ENCODE assay signal across 10 cellular contexts in genomic region chr10:77898323-77899079, GRCh38. TPM values are rescaled to one million over a fixed set of nuclear protein-coding genes. Genes with fewer than 3 reads are reported as not detected.
A peak's percentile ranks its signal among the peaks of the same experiment; 100 is the strongest.
DNase-seq lines count a peak whose midpoint lies in the region; ATAC-seq and TF ChIP-seq lines count a peak whose summit lies in the region.
"Had no signal": no experiment of that assay in that cellular context is flagged by ENCODE, and none has a peak within 500 bp of the region (broad histone marks: within the 10 kb centered on the region; RNA-seq: fewer than 3 reads in every experiment).

No MANE protein-coding gene starts in this region.

- DNase-seq in NCI-H524 (lab: John Stamatoyannopoulos, UW) (peak; percentile 44 to 81), gastrocnemius medialis (peak in 1 of 2 donors; percentile 23), testis (no peak), AG20443 (ENCODE audit: low spot score) (no peak)
- no peak for DNase-seq in activated CD4-positive, alpha-beta T cell treated with anti-CD3 and anti-CD28 coated beads, Interleukin-2, amount 10 ng/mL, durations not matched to agents 24 days and 14 days
- DNase-seq: activated CD4-positive, CD25-positive, alpha-beta regulatory T cell treated with anti-CD3 and anti-CD28 coated beads, Interleukin-2, amount 50 U/mL, for 72 hours; spleen had no signal

- in situ Hi-C loops in gastrocnemius medialis (cut with MboI; ENCODE audit: low sequenced_read_pairs in 4 of 4): no loop called here

- peak; percentile 63 for ATAC-seq in GM19463 (IDR thresholded peaks at IDR 0.05; ENCODE audit: unreplicated experiment)
- ATAC-seq in esophagus mucosa: peak; percentile 95
- ATAC-seq in gastrocnemius medialis: no peak
- no peak for ATAC-seq in GM19397 (IDR thresholded peaks at IDR 0.05; ENCODE audit: unreplicated experiment)

- no peaks in the 10 kb centered on the region for H3K36me3 Mint-ChIP-seq in activated CD4-positive, alpha-beta T cell treated with anti-CD3 and anti-CD28 coated beads, Interleukin-2, amount 10 ng/mL, durations not matched to agents 24 days and 14 days (ENCODE audit: low read depth)

- H3K4me3 Mint-ChIP-seq in activated CD4-positive, alpha-beta T cell treated with anti-CD3 and anti-CD28 coated beads, Interleukin-2, amount 10 ng/mL, durations not matched to agents 24 days and 14 days: no peak overlapping the region

- H3K27me3 ChIP-seq in gastrocnemius medialis (no peaks in the 10 kb centered on the region), testis (no peaks in the 10 kb centered on the region)

- H3K4me1 Mint-ChIP-seq in activated CD4-positive, alpha-beta T cell treated with anti-CD3 and anti-CD28 coated beads, Interleukin-2, amount 10 ng/mL, durations not matched to agents 24 days and 14 days: peaks cover 4% of the 10 kb centered on the region

- intact Hi-C loops in gastrocnemius medialis (cut with DNase I; ENCODE audit: low total_unique reads) (no loop called here), testis (cut with DNase I; ENCODE audit: low total_unique reads) (no loop called here)
- intact Hi-C loops in activated CD4-positive, alpha-beta T cell treated with anti-CD3 and anti-CD28 coated beads, Interleukin-2, amount 10 ng/mL, durations not matched to agents 24 days and 14 days (cut with micrococcal nuclease): no loop called here

- H3K4me3 ChIP-seq in gastrocnemius medialis: no peak overlapping the region
- H3K4me3 ChIP-seq in testis: no peak overlapping the region
- H3K4me3 ChIP-seq: spleen had no signal

- TF ChIP-seq POLR2A in gastrocnemius medialis (IDR thresholded peaks at IDR 0.05) (no peak), testis (IDR thresholded peaks at IDR 0.05) (no peak)

- no peak for TF ChIP-seq CTCF in gastrocnemius medialis (IDR thresholded peaks at IDR 0.05 in 4 of 5, conservative IDR thresholded peaks at IDR 0.05 in 1 of 5)
- no peak for TF ChIP-seq CTCF in testis (IDR thresholded peaks at IDR 0.05)

- H3K9me3 Mint-ChIP-seq in activated CD4-positive, alpha-beta T cell treated with anti-CD3 and anti-CD28 coated beads, Interleukin-2, amount 10 ng/mL, durations not matched to agents 24 days and 14 days: no peaks in the 10 kb centered on the region

- H3K27ac ChIP-seq in gastrocnemius medialis (peak overlapping the region; percentile 53 to 85 (median 67)), testis (no peak overlapping the region)
- H3K27ac ChIP-seq: spleen had no signal

- no peaks in the 10 kb centered on the region for H3K9me3 ChIP-seq in gastrocnemius medialis
- H3K9me3 ChIP-seq in testis: no peaks in the 10 kb centered on the region
- H3K9me3 ChIP-seq: spleen had no signal

- H3K4me1 ChIP-seq in gastrocnemius medialis (peaks cover 69 to 70% of the 10 kb centered on the region in 2 donors), testis (peaks cover 17% of the 10 kb centered on the region)

- no peaks in the 10 kb centered on the region for H3K36me3 ChIP-seq in gastrocnemius medialis
- H3K36me3 ChIP-seq in testis (ENCODE audit: low read depth, missing control alignments): no peaks in the 10 kb centered on the region
- H3K36me3 ChIP-seq: spleen had no signal

- no peak overlapping the region for H3K27ac Mint-ChIP-seq in activated CD4-positive, alpha-beta T cell treated with anti-CD3 and anti-CD28 coated beads, Interleukin-2, amount 10 ng/mL, durations not matched to agents 24 days and 14 days

- 52 to 75% methylated on average over 5 to 19 of the region's 19 CpGs for WGBS in testis, 2 donors

- peaks cover 5% of the 10 kb centered on the region for H3K27me3 Mint-ChIP-seq in activated CD4-positive, alpha-beta T cell treated with anti-CD3 and anti-CD28 coated beads, Interleukin-2, amount 10 ng/mL, durations not matched to agents 24 days and 14 days

RNA-seq across cellular contexts. Expression of gene DLG5, which starts 28.1 kb away (rescaled TPM):
- 37.9 TPM for total RNA-seq in esophagus mucosa
- total RNA-seq in gastrocnemius medialis: 10 to 100 TPM; 28.6 to 51.2 (median 40.3) TPM
- 10 to 100 TPM; 50.1 to 54.8 TPM for total RNA-seq in testis
- polyA plus RNA-seq in testis (ENCODE audit: insufficient read depth, low read depth, low replicate concordance): 26.9 TPM
- 5.2 and 5.4 TPM in 2 replicates for total RNA-seq in activated CD4-positive, alpha-beta T cell treated with anti-CD3 and anti-CD28 coated beads, Interleukin-2, amount 10 ng/mL, durations not matched to agents 24 days and 14 days

Comparison
In these comparisons a context has a peak if more than half of its experiments do, and no peak if none do; other contexts are left out.
1. ATAC-seq: peak in GM19463 (single experiment) and esophagus mucosa (single experiment); none in gastrocnemius medialis (0 of 2) and GM19397 (single experiment).
2. DNase-seq: peak in NCI-H524 (2 of 2); none in testis (single experiment), AG20443 (single experiment) and activated CD4-positive, alpha-beta T cell treated with anti-CD3 and anti-CD28 coated beads, Interleukin-2, amount 10 ng/mL, durations not matched to agents 24 days and 14 days (single experiment).
3. H3K27ac ChIP-seq: peak in gastrocnemius medialis (4 of 4); none in testis (0 of 2).